ENCODE assay signal across 8 cellular contexts in genomic region chr19:5340637-5341447, GRCh38. TPM values are rescaled to one million over a fixed set of nuclear protein-coding genes. Genes with fewer than 3 reads are reported as not detected.
DNase-seq lines count a peak whose midpoint lies in the region; ATAC-seq and TF ChIP-seq lines count a peak whose summit lies in the region.

Gene PTPRS (minus strand): TSS chr19:5340812. CDS start chr19:5286140, 54,672 bp downstream.

- no peak within 1 kb of the TSS for H2AFZ ChIP-seq in MM.1S (ENCODE audit: low read length)

- no peaks in the 10 kb centered on the region for H3F3A ChIP-seq in MM.1S (ENCODE audit: insufficient read depth, low read length)

- H3K9me3 Mint-ChIP-seq in activated B cell treated with CpG ODN at 0.5 μM for 24 hours, result no peaks in the 10 kb centered on the region

- H3K27me3 ChIP-seq in MM.1S (replicated peaks; ENCODE audit: insufficient read depth, low read length), result peaks cover 87% of the 10 kb centered on the region

- CTCF ChIA-PET in activated B cell treated with CpG ODN at 0.5 μM for 24 hours (lab: Charles Lee), result no interaction called here

- no peak within 1 kb of the TSS for H3K27ac Mint-ChIP-seq in activated B cell treated with CpG ODN at 0.5 μM for 24 hours

- ATAC-seq in activated B cell treated with CpG ODN at 0.5 μM for 24 hours (ENCODE audit: low read depth), result peak; percentile 80
- ATAC-seq in GM21526 (IDR thresholded peaks at IDR 0.05; ENCODE audit: low FRiP score, unreplicated experiment), result no peak

- no peaks in the 10 kb centered on the region for H3K4me1 ChIP-seq in MM.1S (ENCODE audit: low read length)

- DNase-seq in NCI-H1930 (lab: John Stamatoyannopoulos, UW) (peak; percentile 71 to 85), activated B cell treated with CpG ODN at 0.5 μM for 24 hours (peak; percentile 65), caudate nucleus (lab: John Stamatoyannopoulos, UW) (peak in 59 of 61 donors; percentile 7 to 90 (median 77)), inferior parietal cortex (ENCODE audit: extremely low spot score) (peak; percentile 81), smooth muscle cell of the brain vasculature (ENCODE audit: low read depth, low spot score) (peak; percentile 18), MM.1S (no peak)

- H3K36me3 Mint-ChIP-seq in activated B cell treated with CpG ODN at 0.5 μM for 24 hours (ENCODE audit: low read depth), result no peaks in the 10 kb centered on the region

- H3K4me2 ChIP-seq in MM.1S (ENCODE audit: low read depth, low read length), result no peak within 1 kb of the TSS

- H3K9ac ChIP-seq in MM.1S (ENCODE audit: low read length), result no peak within 1 kb of the TSS

- no peaks in the 10 kb centered on the region for H3K9me3 ChIP-seq in MM.1S (replicated peaks; ENCODE audit: insufficient read depth, low read length)

- H3K9me2 ChIP-seq in MM.1S (replicated peaks; ENCODE audit: insufficient read depth, low read length), result no peaks in the 10 kb centered on the region

- TF ChIP-seq CTCF in activated B cell treated with CpG ODN at 0.5 μM for 24 hours (IDR thresholded peaks at IDR 0.05), result no peak
- TF ChIP-seq CTCF in MM.1S (IDR thresholded peaks at IDR 0.05; ENCODE audit: low read length), result no peak

- H4K20me1 ChIP-seq in MM.1S (ENCODE audit: insufficient read depth, low read length), result no peaks in the 10 kb centered on the region

- intact Hi-C loops in activated B cell treated with CpG ODN at 0.5 μM for 24 hours (cut with micrococcal nuclease), result loop anchor here (5.0 kb wide), 1 partner anchor 54 kb away; no protein-coding TSS in a partner anchor

- no peaks in the 10 kb centered on the region for H3K36me3 ChIP-seq in MM.1S (replicated peaks; ENCODE audit: insufficient read depth, low read length)

- no peak within 1 kb of the TSS for H3K4me3 ChIP-seq in MM.1S (ENCODE audit: low read length)

- H3K79me2 ChIP-seq in MM.1S (ENCODE audit: low read length), result no peaks in the 10 kb centered on the region

- POLR2A ChIA-PET in activated B cell treated with CpG ODN at 0.5 μM for 24 hours (lab: Charles Lee), result no interaction called here

- TF ChIP-seq POLR2A in GM15510 (IDR thresholded peaks at IDR 0.05; ENCODE audit: borderline replicate concordance, extremely low read depth, insufficient read length), result peak; percentile 32

- H3K4me1 Mint-ChIP-seq in activated B cell treated with CpG ODN at 0.5 μM for 24 hours, result peaks cover 23% of the 10 kb centered on the region

- peaks cover 39% of the 10 kb centered on the region for H3K27me3 Mint-ChIP-seq in activated B cell treated with CpG ODN at 0.5 μM for 24 hours

- H3K4me3 Mint-ChIP-seq in activated B cell treated with CpG ODN at 0.5 μM for 24 hours, result peak within 1 kb of the TSS; percentile 76

- H3K27ac ChIP-seq in caudate nucleus (ENCODE audit: low read depth, low read length) (no peak within 1 kb of the TSS), MM.1S (ENCODE audit: low read length) (no peak within 1 kb of the TSS)

RNA-seq across cellular contexts. Expression of gene PTPRS, which starts in this region (rescaled TPM):
- 2.5 and 3.4 TPM in 2 replicates for total RNA-seq in activated B cell treated with CpG ODN at 0.5 μM for 24 hours
